17 cellular contexts compared by ENCODE assay signal in the genomic region with DNA sequence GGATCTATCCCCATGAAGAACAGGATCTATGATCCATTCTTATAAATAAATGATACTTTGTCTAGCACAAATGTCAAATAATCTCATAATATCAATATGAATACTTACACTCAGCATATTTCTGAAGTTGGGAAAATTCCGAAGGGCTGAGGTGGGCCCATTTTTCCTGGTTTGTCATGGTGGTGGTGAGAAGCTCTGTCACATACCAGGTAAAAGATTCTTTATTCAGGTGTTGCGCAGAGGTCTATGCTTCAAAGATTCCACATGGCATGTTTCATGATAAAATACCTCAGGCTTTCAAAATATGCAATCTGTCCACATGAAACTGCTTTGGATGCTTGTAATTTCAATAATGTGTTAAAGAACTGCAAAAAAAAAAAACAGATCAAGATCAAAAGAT.
A peak's percentile ranks its signal among the peaks of the same experiment; 100 is the strongest.
DNase-seq lines count a peak whose midpoint lies in the region; ATAC-seq and TF ChIP-seq lines count a peak whose summit lies in the region.
"Had no signal": no experiment of that assay in that cellular context is flagged by ENCODE, and none has a peak within 500 bp of the region (broad histone marks: within the 10 kb centered on the region; RNA-seq: fewer than 3 reads in every experiment).

No MANE protein-coding gene starts in this region.

- no peak overlapping the region for H3K9ac ChIP-seq in GM23248
- H3K9ac ChIP-seq in PC-3 (ENCODE audit: low read length) = peak overlapping the region; percentile 11; the same call in 1 of the 2 replicates
- no peak overlapping the region for H3K9ac ChIP-seq in trophoblast cell (ENCODE audit: low read length)
- H3K9ac ChIP-seq: BLaER1 had no signal

- H2BK12ac ChIP-seq in trophoblast cell (ENCODE audit: low read length) = no peak overlapping the region

- no peak overlapping the region for H2BK5ac ChIP-seq in trophoblast cell (ENCODE audit: low read depth, low read length, poor library complexity)

- H3K23ac ChIP-seq in trophoblast cell (ENCODE audit: low read length) = no peak overlapping the region

- H4K8ac ChIP-seq in trophoblast cell (ENCODE audit: low read depth, low read length) = no peak overlapping the region

- no peak overlapping the region for H3K4ac ChIP-seq in trophoblast cell (ENCODE audit: low read depth, low read length)

- no peak overlapping the region for H2BK120ac ChIP-seq in trophoblast cell (ENCODE audit: insufficient read depth, low read length, poor library complexity)

- no TSS peak for BruUV-seq in PC-3 (replicated peaks; lab: Mats Ljungman, UMichigan)

- H3K4me2 ChIP-seq in GM23248 (ENCODE audit: unreplicated experiment) (peak overlapping the region; percentile 25), PC-3 (ENCODE audit: low read length) (peak overlapping the region; percentile 61), trophoblast cell (ENCODE audit: low read length) (no peak overlapping the region)
- H3K4me2 ChIP-seq: BLaER1, GM23338 had no signal

- CTCF ChIA-PET in PC-3 (lab: Charles Lee) = no interaction called here
- CTCF ChIA-PET in CD8-positive, alpha-beta memory T cell (lab: Charles Lee) = no interaction called here

- no peak overlapping the region for H4K91ac ChIP-seq in trophoblast cell (ENCODE audit: low read depth, low read length)

- H3F3A ChIP-seq in GM23248 (ENCODE audit: insufficient read depth) (peaks cover 41% of the 10 kb centered on the region), PC-3 (ENCODE audit: low read length, unreplicated experiment) (no peaks in the 10 kb centered on the region)

- 83 to 91% methylated on average over 2 of the region's 2 CpGs for WGBS in GM23248 (ENCODE audit: low coverage in 1 of 2, low lambda C conversion rate in 2 of 2, missing lambda C conversion rate in 2 of 2), 2 experiments
- WGBS in trophoblast cell (ENCODE audit: extremely low coverage, insufficient coverage, insufficient read length) = no CpG with 5 or more reads among the region's 2 CpGs
- WGBS in esophagus squamous epithelium, 2 donors = 92 to 93% methylated on average over 2 of the region's 2 CpGs

- no peak overlapping the region for H3K4me3 ChIP-seq in GM23248
- no peak overlapping the region for H3K4me3 ChIP-seq in PC-3 (ENCODE audit: low read length)
- no peak overlapping the region for H3K4me3 ChIP-seq in choroid plexus epithelial cell (ENCODE audit: low read depth, low read length)
- H3K4me3 ChIP-seq in trophoblast cell (ENCODE audit: low read depth, low read length) = no peak overlapping the region
- H3K4me3 ChIP-seq in CD8-positive, alpha-beta memory T cell (ENCODE audit: low read length) = no peak overlapping the region
- no peak overlapping the region for H3K4me3 ChIP-seq in esophagus squamous epithelium
- H3K4me3 ChIP-seq: BLaER1, GM23338 had no signal

- no peak overlapping the region for H3K27ac ChIP-seq in GM23248
- H3K27ac ChIP-seq in PC-3 (ENCODE audit: low read length) = peak overlapping the region; percentile 59
- no peak overlapping the region for H3K27ac ChIP-seq in trophoblast cell (ENCODE audit: low read depth, low read length)
- no peak overlapping the region for H3K27ac ChIP-seq in CD8-positive, alpha-beta memory T cell (ENCODE audit: low read depth, low read length)
- no peak overlapping the region for H3K27ac ChIP-seq in esophagus squamous epithelium
- H3K27ac ChIP-seq: BLaER1, C4-2B had no signal

- no peak overlapping the region for H4K12ac ChIP-seq in trophoblast cell (ENCODE audit: low read depth, low read length)

- no peaks in the 10 kb centered on the region for H3K79me1 ChIP-seq in trophoblast cell (ENCODE audit: low read length)

- H3K14ac ChIP-seq in trophoblast cell (ENCODE audit: low read length) = no peak overlapping the region

- H3K18ac ChIP-seq in trophoblast cell (ENCODE audit: low read length) = no peak overlapping the region

- no peak for TF ChIP-seq POLR2A in esophagus squamous epithelium (IDR thresholded peaks at IDR 0.05)

- no peaks in the 10 kb centered on the region for H3K9me3 ChIP-seq in GM23248 (ENCODE audit: low read depth)
- no peaks in the 10 kb centered on the region for H3K9me3 ChIP-seq in PC-3 (ENCODE audit: low read length)
- H3K9me3 ChIP-seq in trophoblast cell (ENCODE audit: insufficient read depth, low read depth, low read length) = no peaks in the 10 kb centered on the region
- H3K9me3 ChIP-seq in CD8-positive, alpha-beta memory T cell (ENCODE audit: low read length) = no peaks in the 10 kb centered on the region
- H3K9me3 ChIP-seq in esophagus squamous epithelium = no peaks in the 10 kb centered on the region
- H3K9me3 ChIP-seq: BLaER1 had no signal

- intact Hi-C loops in PC-3 (cut with micrococcal nuclease) (no loop called here), esophagus squamous epithelium (cut with DNase I) (no loop called here)

- no peak overlapping the region for H2AK5ac ChIP-seq in trophoblast cell (ENCODE audit: low read length)

- H3K4me1 Mint-ChIP-seq in CD8-positive, alpha-beta memory T cell = no peaks in the 10 kb centered on the region
- H3K4me1 Mint-ChIP-seq: B cell; CD4-positive, CD25-positive, alpha-beta regulatory T cell had no signal

- in situ Hi-C loops in GM23248 (cut with MboI) = no loop called here

- H3K36me3 ChIP-seq in GM23248 (ENCODE audit: low read depth) (no peaks in the 10 kb centered on the region), PC-3 (ENCODE audit: low read depth, low read length) (no peaks in the 10 kb centered on the region), trophoblast cell (ENCODE audit: control insufficient read depth in 1 of 2, insufficient read depth in 2 of 2, low read length in 2 of 2) (no peaks in the 10 kb centered on the region), esophagus squamous epithelium (no peaks in the 10 kb centered on the region)
- no peaks in the 10 kb centered on the region for H3K36me3 ChIP-seq in CD8-positive, alpha-beta memory T cell (ENCODE audit: insufficient read depth, low read length)
- H3K36me3 ChIP-seq: BLaER1 had no signal

- H3K36me3 Mint-ChIP-seq in CD8-positive, alpha-beta memory T cell = no peaks in the 10 kb centered on the region
- H3K36me3 Mint-ChIP-seq: CD4-positive, CD25-positive, alpha-beta regulatory T cell; CD8-positive, alpha-beta T cell had no signal

- POLR2A ChIA-PET in PC-3 (lab: Charles Lee; ENCODE audit: unreplicated experiment) = no interaction called here
- POLR2A ChIA-PET in CD8-positive, alpha-beta memory T cell (lab: Charles Lee) = no interaction called here

- H3K79me2 ChIP-seq in GM23248 (ENCODE audit: insufficient read depth) (no peaks in the 10 kb centered on the region), PC-3 (ENCODE audit: low read length) (no peaks in the 10 kb centered on the region), trophoblast cell (ENCODE audit: control insufficient read depth, insufficient read depth, low read length, poor library complexity) (no peaks in the 10 kb centered on the region)

- no peak for DNase-seq in GM23248
- peak; percentile 21 for DNase-seq in PC-3
- DNase-seq in choroid plexus epithelial cell (ENCODE audit: low read depth) = peak; percentile 11
- peak; percentile 64 to 78 for DNase-seq in trophoblast cell
- DNase-seq in HuH-7 (ENCODE audit: low spot score) = no peak
- no peak for DNase-seq in CD8-positive, alpha-beta memory T cell
- no peak for DNase-seq in esophagus squamous epithelium (lab: John Stamatoyannopoulos, UW)
- DNase-seq in activated CD4-positive, alpha-beta T cell treated with anti-CD3 and anti-CD28 coated beads, Interleukin-2, amount 50 U/mL, for 48 hours = no peak
- DNase-seq: CD4-positive, CD25-positive, alpha-beta regulatory T cell; CD8-positive, alpha-beta T cell; DND-41; H9 had no signal

- H3K9me2 ChIP-seq in GM23248 (ENCODE audit: insufficient read depth) (no peaks in the 10 kb centered on the region), PC-3 (replicated peaks; ENCODE audit: low read length) (0 out of 2 replicates have a peak, but pooled peaks cover 3% of the 10 kb centered on the region)

- H2AFZ ChIP-seq in GM23248 (no peak overlapping the region), PC-3 (ENCODE audit: low read length) (peak overlapping the region; percentile 52), trophoblast cell (ENCODE audit: insufficient read depth, low read length, poor library complexity) (no peak overlapping the region)
- H2AFZ ChIP-seq: GM23338 had no signal

- H3K4me1 ChIP-seq in GM23248 (ENCODE audit: insufficient read depth) = peaks cover 53% of the 10 kb centered on the region
- peaks cover 56% of the 10 kb centered on the region for H3K4me1 ChIP-seq in PC-3 (ENCODE audit: insufficient read depth, low read length)
- H3K4me1 ChIP-seq in trophoblast cell (ENCODE audit: control insufficient read depth in 1 of 2, insufficient read depth in 2 of 2, low read length in 2 of 2) = no peaks in the 10 kb centered on the region
- H3K4me1 ChIP-seq in CD8-positive, alpha-beta memory T cell (ENCODE audit: insufficient read depth, low read length) = no peaks in the 10 kb centered on the region
- H3K4me1 ChIP-seq in esophagus squamous epithelium = no peaks in the 10 kb centered on the region
- H3K4me1 ChIP-seq: BLaER1 had no signal

- H4K20me1 ChIP-seq in GM23248 (ENCODE audit: insufficient read depth) (no peaks in the 10 kb centered on the region), PC-3 (ENCODE audit: low read length) (no peaks in the 10 kb centered on the region)
- H4K20me1 ChIP-seq: BLaER1 had no signal

- peaks cover 0 to 4% (median 2%) of the 10 kb centered on the region in 5 donors for H3K9me3 Mint-ChIP-seq in CD8-positive, alpha-beta memory T cell
- H3K9me3 Mint-ChIP-seq: GM23338, H9 had no signal

- TF ChIP-seq CTCF in PC-3 (conservative IDR thresholded peaks at IDR 0.05; ENCODE audit: low read depth, low read length) (no peak), choroid plexus epithelial cell (conservative IDR thresholded peaks at IDR 0.05; ENCODE audit: low read depth, low read length) (no peak), esophagus squamous epithelium (IDR thresholded peaks at IDR 0.05) (no peak)

- no peak overlapping the region for H3K4me3 Mint-ChIP-seq in CD8-positive, alpha-beta memory T cell
- H3K4me3 Mint-ChIP-seq: B cell; CD4-positive, CD25-positive, alpha-beta regulatory T cell; CD8-positive, alpha-beta T cell; GM23338; H9 had no signal

- ATAC-seq in PC-3 = no peak
- ATAC-seq: CD8-positive, alpha-beta T cell; GM23338; HCT116 had no signal

- no peaks in the 10 kb centered on the region for H3K27me3 Mint-ChIP-seq in CD8-positive, alpha-beta memory T cell
- H3K27me3 Mint-ChIP-seq: B cell; CD4-positive, CD25-positive, alpha-beta regulatory T cell had no signal

- H3K27ac Mint-ChIP-seq in CD8-positive, alpha-beta memory T cell = no peak overlapping the region
- H3K27ac Mint-ChIP-seq: B cell; CD8-positive, alpha-beta T cell had no signal

- no peaks in the 10 kb centered on the region for H3K27me3 ChIP-seq in GM23248 (replicated peaks; ENCODE audit: insufficient read depth)
- H3K27me3 ChIP-seq in PC-3 (ENCODE audit: low read length) = no peaks in the 10 kb centered on the region
- H3K27me3 ChIP-seq in trophoblast cell (ENCODE audit: insufficient read depth, low read length) = no peaks in the 10 kb centered on the region
- H3K27me3 ChIP-seq in CD8-positive, alpha-beta memory T cell (ENCODE audit: insufficient read depth, low read length, poor library complexity, severe bottlenecking) = no peaks in the 10 kb centered on the region
- H3K27me3 ChIP-seq in esophagus squamous epithelium = no peaks in the 10 kb centered on the region
- H3K27me3 ChIP-seq: BLaER1 had no signal

Comparison
In these comparisons a context has a peak if more than half of its experiments do, and no peak if none do; other contexts are left out.
1. DNase-seq: peak in PC-3 (single experiment), choroid plexus epithelial cell (single experiment) and trophoblast cell (2 of 2); none in GM23248 (single experiment), HuH-7 (single experiment), CD8-positive, alpha-beta memory T cell (0 of 5), esophagus squamous epithelium (single experiment) and activated CD4-positive, alpha-beta T cell treated with anti-CD3 and anti-CD28 coated beads, Interleukin-2, amount 50 U/mL, for 48 hours (0 of 2).